1 cellular context compared by ENCODE assay signal in the genomic region with DNA sequence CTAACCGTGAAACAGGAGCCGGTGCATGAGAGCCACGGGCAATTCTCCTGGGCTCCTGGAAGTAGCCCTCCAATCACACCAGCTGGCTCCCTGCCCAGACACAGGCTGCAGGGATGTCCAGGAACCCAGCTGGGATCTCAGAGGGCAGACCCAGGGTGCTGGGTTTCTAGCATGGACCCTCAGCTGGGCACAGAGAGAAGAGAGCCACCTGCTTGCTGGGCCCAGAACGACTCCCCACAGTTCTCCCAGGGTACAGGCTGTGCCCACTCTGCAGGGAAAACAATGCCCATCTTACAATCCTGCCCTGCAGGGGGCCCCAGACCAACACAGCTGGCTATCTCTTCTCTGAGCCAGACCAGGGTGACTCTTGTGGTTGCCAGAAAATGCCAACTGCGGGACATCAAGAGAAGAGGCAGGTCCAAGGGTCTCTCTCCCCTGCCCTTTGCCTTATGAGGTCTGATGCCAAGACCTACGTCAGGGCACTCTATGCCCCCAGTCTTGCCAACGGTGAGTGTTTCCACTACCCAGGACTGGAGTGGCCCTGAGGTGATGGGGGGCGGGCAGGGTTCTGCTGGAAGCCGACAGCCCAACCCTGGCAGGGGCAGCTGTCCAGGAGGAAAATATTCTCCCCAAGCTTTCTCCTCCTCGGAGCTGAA.
TF ChIP-seq lines count a peak whose summit lies in the region.

No MANE protein-coding gene starts in this region.

TF ChIP-seq in HEK293, 187 proteins besides CTCF, POLR2A, EP300 and RAD21 (continued from another document):
- TF ChIP-seq ZNF600 (tag by site-specific recombination; IDR thresholded peaks at IDR 0.05) (peak; percentile 75), ZIC2 (tag by site-specific recombination; IDR thresholded peaks at IDR 0.05) (peak; percentile 100), ZNF394 (tag by site-specific recombination; IDR thresholded peaks at IDR 0.05; ENCODE audit: borderline replicate concordance) (no peak)
